Comparison of ENCODE assay signal across 9 cellular contexts in the genomic region with DNA sequence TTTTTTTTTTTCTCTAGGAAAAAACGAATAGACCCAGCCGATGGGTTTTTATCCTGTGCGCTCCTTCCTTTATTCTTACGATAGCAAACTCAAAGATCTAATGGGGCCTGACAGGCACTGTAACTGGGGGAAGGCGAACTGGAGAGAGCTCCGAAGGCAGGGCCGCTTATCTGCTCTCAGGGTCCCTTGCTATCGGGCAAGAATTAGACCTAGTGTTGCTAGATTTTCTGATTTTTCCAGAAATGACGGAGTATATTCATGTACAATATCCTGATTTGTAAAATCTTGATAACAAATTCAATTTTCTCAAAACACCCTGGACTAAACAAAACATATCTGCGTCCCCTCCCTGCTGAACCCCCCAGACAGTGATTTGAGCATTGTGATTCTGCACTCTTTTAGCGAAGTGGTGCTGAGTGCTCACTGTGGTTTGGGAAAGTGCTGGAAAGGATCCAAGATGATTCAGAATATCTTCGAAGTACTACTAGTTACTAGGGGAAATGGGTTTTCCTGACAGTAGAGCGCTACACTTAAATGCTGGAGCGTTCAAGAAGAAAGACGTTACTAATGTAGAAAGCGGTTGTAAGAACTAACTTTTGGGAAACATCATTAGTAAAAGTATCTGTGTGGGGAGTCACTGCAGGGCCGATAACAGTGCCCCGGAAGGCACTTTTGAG. TPM values are rescaled to one million over a fixed set of nuclear protein-coding genes. Genes with fewer than 3 reads are reported as not detected.
DNase-seq lines count a peak whose midpoint lies in the region; ATAC-seq and TF ChIP-seq lines count a peak whose summit lies in the region.
"Had no signal": no experiment of that assay in that cellular context is flagged by ENCODE, and none has a peak within 500 bp of the region (broad histone marks: within the 10 kb centered on the region; RNA-seq: fewer than 3 reads in every experiment).

No MANE protein-coding gene starts in this region.

- H3F3A ChIP-seq in neural cell (ENCODE audit: insufficient read depth, low read length, poor library complexity, severe bottlenecking), result no peaks in the 10 kb centered on the region

- H3K9me3 ChIP-seq in SJCRH30 (replicated peaks), result no peaks in the 10 kb centered on the region
- no peaks in the 10 kb centered on the region for H3K9me3 ChIP-seq in neural cell (ENCODE audit: low read length)

- H3K36me3 ChIP-seq in SJCRH30, result no peaks in the 10 kb centered on the region
- H3K36me3 ChIP-seq in neural cell (ENCODE audit: insufficient read depth, low read length), result no peaks in the 10 kb centered on the region

- peak overlapping the region; percentile 32 for H3K9ac ChIP-seq in neural cell (ENCODE audit: low read length)

- no peaks in the 10 kb centered on the region for H3K27me3 ChIP-seq in SJCRH30
- peaks cover 56% of the 10 kb centered on the region for H3K27me3 ChIP-seq in neural cell (ENCODE audit: insufficient read depth, low read depth, low read length)

- TF ChIP-seq EP300 in neural cell (conservative IDR thresholded peaks at IDR 0.05; ENCODE audit: poor library complexity, severe bottlenecking), result no peak

- DNase-seq in HFF-Myc (ENCODE audit: extremely low read depth, low read depth) (peak; percentile 69), SJCRH30 (peak in 1 of 2 experiments; percentile 17), fibroblast of the aortic adventitia (ENCODE audit: low read depth) (peak; percentile 80), NCI-H2196 treated with DMSO at 0.1 percent for 48 hours (lab: John Stamatoyannopoulos, UW; ENCODE audit: unreplicated experiment) (no peak), T-helper 9 cell (no peak)

- H3K4me1 ChIP-seq in SJCRH30, result no peaks in the 10 kb centered on the region

- H3K79me2 ChIP-seq in neural cell (replicated peaks; ENCODE audit: insufficient read depth, low read length), result no peaks in the 10 kb centered on the region

- no peaks in the 10 kb centered on the region for H3K9me2 ChIP-seq in neural cell (ENCODE audit: insufficient read depth, low read length)

- H4K20me1 ChIP-seq in neural cell (ENCODE audit: insufficient read depth), result no peaks in the 10 kb centered on the region

- H3K27ac ChIP-seq in SJCRH30, result no peak overlapping the region
- H3K27ac ChIP-seq in neural cell (ENCODE audit: low read length), result no peak overlapping the region

- H3K4me2 ChIP-seq in neural cell (ENCODE audit: low read length), result peak overlapping the region; percentile 83

- H3K4me3 ChIP-seq in HFF-Myc (replicated peaks; ENCODE audit: low read depth, low read length), result peak overlapping the region; percentile 71
- H3K4me3 ChIP-seq in SJCRH30, result peak overlapping the region; percentile 60
- peak overlapping the region; percentile 68 for H3K4me3 ChIP-seq in fibroblast of the aortic adventitia (ENCODE audit: low read depth, low read length)
- H3K4me3 ChIP-seq in neural cell (ENCODE audit: low read length), result peak overlapping the region; percentile 84

- peak overlapping the region; percentile 42 for H2AFZ ChIP-seq in neural cell (ENCODE audit: low read depth, low read length)

- no peak for TF ChIP-seq CTCF in HFF-Myc (IDR thresholded peaks at IDR 0.05; ENCODE audit: low read depth, low read length, missing control alignments)
- no peak for TF ChIP-seq CTCF in fibroblast of the aortic adventitia (IDR thresholded peaks at IDR 0.05; ENCODE audit: insufficient read depth, low read length)
- TF ChIP-seq CTCF in neural cell (IDR thresholded peaks at IDR 0.05; ENCODE audit: poor library complexity, severe bottlenecking), result no peak

- ATAC-seq in GM21529 (IDR thresholded peaks at IDR 0.05; ENCODE audit: unreplicated experiment) (no peak), GM21526 (IDR thresholded peaks at IDR 0.05; ENCODE audit: low FRiP score, unreplicated experiment) (no peak)

- no peak for TF ChIP-seq RAD21 in neural cell (conservative IDR thresholded peaks at IDR 0.05)

TF ChIP-seq in neural cell, 6 proteins besides CTCF, POLR2A, EP300 and RAD21:
- TF ChIP-seq, protein P1, sequence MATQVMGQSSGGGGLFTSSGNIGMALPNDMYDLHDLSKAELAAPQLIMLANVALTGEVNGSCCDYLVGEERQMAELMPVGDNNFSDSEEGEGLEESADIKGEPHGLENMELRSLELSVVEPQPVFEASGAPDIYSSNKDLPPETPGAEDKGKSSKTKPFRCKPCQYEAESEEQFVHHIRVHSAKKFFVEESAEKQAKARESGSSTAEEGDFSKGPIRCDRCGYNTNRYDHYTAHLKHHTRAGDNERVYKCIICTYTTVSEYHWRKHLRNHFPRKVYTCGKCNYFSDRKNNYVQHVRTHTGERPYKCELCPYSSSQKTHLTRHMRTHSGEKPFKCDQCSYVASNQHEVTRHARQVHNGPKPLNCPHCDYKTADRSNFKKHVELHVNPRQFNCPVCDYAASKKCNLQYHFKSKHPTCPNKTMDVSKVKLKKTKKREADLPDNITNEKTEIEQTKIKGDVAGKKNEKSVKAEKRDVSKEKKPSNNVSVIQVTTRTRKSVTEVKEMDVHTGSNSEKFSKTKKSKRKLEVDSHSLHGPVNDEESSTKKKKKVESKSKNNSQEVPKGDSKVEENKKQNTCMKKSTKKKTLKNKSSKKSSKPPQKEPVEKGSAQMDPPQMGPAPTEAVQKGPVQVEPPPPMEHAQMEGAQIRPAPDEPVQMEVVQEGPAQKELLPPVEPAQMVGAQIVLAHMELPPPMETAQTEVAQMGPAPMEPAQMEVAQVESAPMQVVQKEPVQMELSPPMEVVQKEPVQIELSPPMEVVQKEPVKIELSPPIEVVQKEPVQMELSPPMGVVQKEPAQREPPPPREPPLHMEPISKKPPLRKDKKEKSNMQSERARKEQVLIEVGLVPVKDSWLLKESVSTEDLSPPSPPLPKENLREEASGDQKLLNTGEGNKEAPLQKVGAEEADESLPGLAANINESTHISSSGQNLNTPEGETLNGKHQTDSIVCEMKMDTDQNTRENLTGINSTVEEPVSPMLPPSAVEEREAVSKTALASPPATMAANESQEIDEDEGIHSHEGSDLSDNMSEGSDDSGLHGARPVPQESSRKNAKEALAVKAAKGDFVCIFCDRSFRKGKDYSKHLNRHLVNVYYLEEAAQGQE (IDR thresholded peaks at IDR 0.05; ENCODE audit: borderline replicate concordance), result no peak
- TF ChIP-seq POLR2AphosphoS5 (IDR thresholded peaks at IDR 0.05) (no peak), TAF1 (IDR thresholded peaks at IDR 0.05; ENCODE audit: low read depth) (no peak), SMC3 (conservative IDR thresholded peaks at IDR 0.05; ENCODE audit: poor library complexity) (no peak), EZH2 (IDR thresholded peaks at IDR 0.05; ENCODE audit: borderline replicate concordance, insufficient read depth, low read length, poor library complexity, severe bottlenecking) (no peak), MXI1 (conservative IDR thresholded peaks at IDR 0.05; ENCODE audit: poor library complexity, severe bottlenecking) (no peak)

RNA-seq across cellular contexts. Expression of a gene that starts 0.7 kb away (rescaled TPM):
- total RNA-seq in SJCRH30 (2014; rRNA removed; shearing (Covaris generic)), result 2.4 and 2.9 TPM in 2 replicates
- total RNA-seq in fibroblast of the aortic adventitia (ENCODE audit: low replicate concordance), result 0.27 and 2.7 TPM in 2 replicates
- polyA plus RNA-seq in neural cell, result 14.6 and 15.1 TPM in 2 replicates
- polyA minus RNA-seq in neural cell, result 22.2 and 30.0 TPM in 2 replicates
- total RNA-seq: T-helper 1 cell treated with Interleukin-12 subunit alpha and Interleukin-12 subunit beta and Interleukin-4 antibody, amounts not matched to agents 30 ng/mL and 1 ng/mL, for 36 hours had no signal

Comparison
In these comparisons a context has a peak if more than half of its experiments do, and no peak if none do; other contexts are left out.
1. DNase-seq: peak in HFF-Myc (single experiment) and fibroblast of the aortic adventitia (single experiment); none in NCI-H2196 treated with DMSO at 0.1 percent for 48 hours (single experiment) and T-helper 9 cell (single experiment).
2. Peak in every context shown above with its lines, with median percentiles within 50 percentile points of each other: H3K4me3 ChIP-seq.